2 cellular contexts compared by ENCODE assay signal in the genomic region with DNA sequence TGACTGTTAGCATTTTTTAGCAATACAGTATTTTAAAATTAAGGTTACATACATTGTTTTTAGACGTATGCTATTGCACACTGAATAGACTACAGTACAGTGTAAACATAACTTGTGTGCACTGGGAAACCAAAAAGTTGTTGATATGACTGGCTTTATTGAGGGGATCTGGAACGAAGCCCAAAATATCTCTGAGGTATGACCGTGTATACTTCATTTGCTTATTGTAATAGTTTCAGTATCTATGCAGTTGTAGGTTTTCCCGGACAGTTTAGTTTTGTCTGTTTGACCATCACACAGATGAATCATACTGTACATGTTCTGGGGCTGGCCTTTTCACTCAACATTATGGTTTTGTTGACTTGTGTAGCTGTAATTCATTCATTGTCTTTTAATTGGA.
TF ChIP-seq lines count a peak whose summit lies in the region.

No MANE protein-coding gene starts in this region.

TF ChIP-seq in SK-N-SH treated with all-trans-retinoic acid at 6 μM for 48 hours, 23 proteins besides CTCF, POLR2A, EP300 and RAD21 (continued from another document):
- TF ChIP-seq, protein P1, sequence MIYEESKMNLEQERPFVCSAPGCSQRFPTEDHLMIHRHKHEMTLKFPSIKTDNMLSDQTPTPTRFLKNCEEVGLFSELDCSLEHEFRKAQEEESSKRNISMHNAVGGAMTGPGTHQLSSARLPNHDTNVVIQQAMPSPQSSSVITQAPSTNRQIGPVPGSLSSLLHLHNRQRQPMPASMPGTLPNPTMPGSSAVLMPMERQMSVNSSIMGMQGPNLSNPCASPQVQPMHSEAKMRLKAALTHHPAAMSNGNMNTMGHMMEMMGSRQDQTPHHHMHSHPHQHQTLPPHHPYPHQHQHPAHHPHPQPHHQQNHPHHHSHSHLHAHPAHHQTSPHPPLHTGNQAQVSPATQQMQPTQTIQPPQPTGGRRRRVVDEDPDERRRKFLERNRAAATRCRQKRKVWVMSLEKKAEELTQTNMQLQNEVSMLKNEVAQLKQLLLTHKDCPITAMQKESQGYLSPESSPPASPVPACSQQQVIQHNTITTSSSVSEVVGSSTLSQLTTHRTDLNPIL (CRISPR knock-in tag; IDR thresholded peaks at IDR 0.05; ENCODE audit: low read depth): no peak
- TF ChIP-seq BACH2 (CRISPR knock-in tag; IDR thresholded peaks at IDR 0.05; ENCODE audit: borderline replicate concordance): no peak
- TF ChIP-seq, protein P2, sequence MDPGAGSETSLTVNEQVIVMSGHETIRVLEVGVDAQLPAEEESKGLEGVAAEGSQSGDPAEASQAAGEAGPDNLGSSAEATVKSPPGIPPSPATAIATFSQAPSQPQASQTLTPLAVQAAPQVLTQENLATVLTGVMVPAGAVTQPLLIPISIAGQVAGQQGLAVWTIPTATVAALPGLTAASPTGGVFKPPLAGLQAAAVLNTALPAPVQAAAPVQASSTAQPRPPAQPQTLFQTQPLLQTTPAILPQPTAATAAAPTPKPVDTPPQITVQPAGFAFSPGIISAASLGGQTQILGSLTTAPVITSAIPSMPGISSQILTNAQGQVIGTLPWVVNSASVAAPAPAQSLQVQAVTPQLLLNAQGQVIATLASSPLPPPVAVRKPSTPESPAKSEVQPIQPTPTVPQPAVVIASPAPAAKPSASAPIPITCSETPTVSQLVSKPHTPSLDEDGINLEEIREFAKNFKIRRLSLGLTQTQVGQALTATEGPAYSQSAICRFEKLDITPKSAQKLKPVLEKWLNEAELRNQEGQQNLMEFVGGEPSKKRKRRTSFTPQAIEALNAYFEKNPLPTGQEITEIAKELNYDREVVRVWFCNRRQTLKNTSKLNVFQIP (CRISPR knock-in tag; IDR thresholded peaks at IDR 0.05; ENCODE audit: borderline replicate concordance, low read depth): no peak
- no peak for TF ChIP-seq ISL1 (CRISPR knock-in tag; IDR thresholded peaks at IDR 0.05)
- TF ChIP-seq, protein P3, sequence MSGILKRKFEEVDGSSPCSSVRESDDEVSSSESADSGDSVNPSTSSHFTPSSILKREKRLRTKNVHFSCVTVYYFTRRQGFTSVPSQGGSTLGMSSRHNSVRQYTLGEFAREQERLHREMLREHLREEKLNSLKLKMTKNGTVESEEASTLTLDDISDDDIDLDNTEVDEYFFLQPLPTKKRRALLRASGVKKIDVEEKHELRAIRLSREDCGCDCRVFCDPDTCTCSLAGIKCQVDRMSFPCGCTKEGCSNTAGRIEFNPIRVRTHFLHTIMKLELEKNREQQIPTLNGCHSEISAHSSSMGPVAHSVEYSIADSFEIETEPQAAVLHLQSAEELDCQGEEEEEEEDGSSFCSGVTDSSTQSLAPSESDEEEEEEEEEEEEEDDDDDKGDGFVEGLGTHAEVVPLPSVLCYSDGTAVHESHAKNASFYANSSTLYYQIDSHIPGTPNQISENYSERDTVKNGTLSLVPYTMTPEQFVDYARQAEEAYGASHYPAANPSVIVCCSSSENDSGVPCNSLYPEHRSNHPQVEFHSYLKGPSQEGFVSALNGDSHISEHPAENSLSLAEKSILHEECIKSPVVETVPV (CRISPR knock-in tag; IDR thresholded peaks at IDR 0.05): no peak
- no peak for TF ChIP-seq ZFP30 (CRISPR knock-in tag; IDR thresholded peaks at IDR 0.05)
- no peak for TF ChIP-seq SNAI2 (CRISPR knock-in tag; IDR thresholded peaks at IDR 0.05)
- TF ChIP-seq ZNF70 (CRISPR knock-in tag; IDR thresholded peaks at IDR 0.05): no peak
- TF ChIP-seq OSR1 (CRISPR knock-in tag; IDR thresholded peaks at IDR 0.05): no peak
- no peak for TF ChIP-seq CSDC2 (CRISPR knock-in tag; IDR thresholded peaks at IDR 0.05)
- no peak for TF ChIP-seq GLIS3 (CRISPR knock-in tag; IDR thresholded peaks at IDR 0.05)

TF ChIP-seq in SK-N-SH, 30 proteins besides CTCF, POLR2A, EP300 and RAD21 (continued from another document):
- TF ChIP-seq, protein P4, sequence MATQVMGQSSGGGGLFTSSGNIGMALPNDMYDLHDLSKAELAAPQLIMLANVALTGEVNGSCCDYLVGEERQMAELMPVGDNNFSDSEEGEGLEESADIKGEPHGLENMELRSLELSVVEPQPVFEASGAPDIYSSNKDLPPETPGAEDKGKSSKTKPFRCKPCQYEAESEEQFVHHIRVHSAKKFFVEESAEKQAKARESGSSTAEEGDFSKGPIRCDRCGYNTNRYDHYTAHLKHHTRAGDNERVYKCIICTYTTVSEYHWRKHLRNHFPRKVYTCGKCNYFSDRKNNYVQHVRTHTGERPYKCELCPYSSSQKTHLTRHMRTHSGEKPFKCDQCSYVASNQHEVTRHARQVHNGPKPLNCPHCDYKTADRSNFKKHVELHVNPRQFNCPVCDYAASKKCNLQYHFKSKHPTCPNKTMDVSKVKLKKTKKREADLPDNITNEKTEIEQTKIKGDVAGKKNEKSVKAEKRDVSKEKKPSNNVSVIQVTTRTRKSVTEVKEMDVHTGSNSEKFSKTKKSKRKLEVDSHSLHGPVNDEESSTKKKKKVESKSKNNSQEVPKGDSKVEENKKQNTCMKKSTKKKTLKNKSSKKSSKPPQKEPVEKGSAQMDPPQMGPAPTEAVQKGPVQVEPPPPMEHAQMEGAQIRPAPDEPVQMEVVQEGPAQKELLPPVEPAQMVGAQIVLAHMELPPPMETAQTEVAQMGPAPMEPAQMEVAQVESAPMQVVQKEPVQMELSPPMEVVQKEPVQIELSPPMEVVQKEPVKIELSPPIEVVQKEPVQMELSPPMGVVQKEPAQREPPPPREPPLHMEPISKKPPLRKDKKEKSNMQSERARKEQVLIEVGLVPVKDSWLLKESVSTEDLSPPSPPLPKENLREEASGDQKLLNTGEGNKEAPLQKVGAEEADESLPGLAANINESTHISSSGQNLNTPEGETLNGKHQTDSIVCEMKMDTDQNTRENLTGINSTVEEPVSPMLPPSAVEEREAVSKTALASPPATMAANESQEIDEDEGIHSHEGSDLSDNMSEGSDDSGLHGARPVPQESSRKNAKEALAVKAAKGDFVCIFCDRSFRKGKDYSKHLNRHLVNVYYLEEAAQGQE (IDR thresholded peaks at IDR 0.05; ENCODE audit: low read depth, low read length): no peak
- TF ChIP-seq, protein P5, sequence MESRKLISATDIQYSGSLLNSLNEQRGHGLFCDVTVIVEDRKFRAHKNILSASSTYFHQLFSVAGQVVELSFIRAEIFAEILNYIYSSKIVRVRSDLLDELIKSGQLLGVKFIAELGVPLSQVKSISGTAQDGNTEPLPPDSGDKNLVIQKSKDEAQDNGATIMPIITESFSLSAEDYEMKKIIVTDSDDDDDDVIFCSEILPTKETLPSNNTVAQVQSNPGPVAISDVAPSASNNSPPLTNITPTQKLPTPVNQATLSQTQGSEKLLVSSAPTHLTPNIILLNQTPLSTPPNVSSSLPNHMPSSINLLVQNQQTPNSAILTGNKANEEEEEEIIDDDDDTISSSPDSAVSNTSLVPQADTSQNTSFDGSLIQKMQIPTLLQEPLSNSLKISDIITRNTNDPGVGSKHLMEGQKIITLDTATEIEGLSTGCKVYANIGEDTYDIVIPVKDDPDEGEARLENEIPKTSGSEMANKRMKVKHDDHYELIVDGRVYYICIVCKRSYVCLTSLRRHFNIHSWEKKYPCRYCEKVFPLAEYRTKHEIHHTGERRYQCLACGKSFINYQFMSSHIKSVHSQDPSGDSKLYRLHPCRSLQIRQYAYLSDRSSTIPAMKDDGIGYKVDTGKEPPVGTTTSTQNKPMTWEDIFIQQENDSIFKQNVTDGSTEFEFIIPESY (IDR thresholded peaks at IDR 0.05; ENCODE audit: borderline replicate concordance, low read depth): no peak
- TF ChIP-seq, protein P6, sequence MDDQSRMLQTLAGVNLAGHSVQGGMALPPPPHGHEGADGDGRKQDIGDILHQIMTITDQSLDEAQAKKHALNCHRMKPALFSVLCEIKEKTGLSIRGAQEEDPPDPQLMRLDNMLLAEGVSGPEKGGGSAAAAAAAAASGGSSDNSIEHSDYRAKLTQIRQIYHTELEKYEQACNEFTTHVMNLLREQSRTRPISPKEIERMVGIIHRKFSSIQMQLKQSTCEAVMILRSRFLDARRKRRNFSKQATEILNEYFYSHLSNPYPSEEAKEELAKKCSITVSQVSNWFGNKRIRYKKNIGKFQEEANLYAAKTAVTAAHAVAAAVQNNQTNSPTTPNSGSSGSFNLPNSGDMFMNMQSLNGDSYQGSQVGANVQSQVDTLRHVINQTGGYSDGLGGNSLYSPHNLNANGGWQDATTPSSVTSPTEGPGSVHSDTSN (IDR thresholded peaks at IDR 0.05): no peak
- TF ChIP-seq FOSL2 (IDR thresholded peaks at IDR 0.05; ENCODE audit: borderline replicate concordance, low read depth) (no peak), GATA2 (CRISPR knock-in tag; IDR thresholded peaks at IDR 0.05) (no peak), FOXJ3 (CRISPR knock-in tag; IDR thresholded peaks at IDR 0.05) (no peak), YY1 (IDR thresholded peaks at IDR 0.05; ENCODE audit: low read depth) (no peak), TAF1 (IDR thresholded peaks at IDR 0.05; ENCODE audit: borderline replicate concordance, low read depth, low read length) (no peak), POLR2AphosphoS5 (IDR thresholded peaks at IDR 0.05; ENCODE audit: low read depth, low read length) (no peak), ELF1 (IDR thresholded peaks at IDR 0.05) (no peak)
- TF ChIP-seq, protein P7, sequence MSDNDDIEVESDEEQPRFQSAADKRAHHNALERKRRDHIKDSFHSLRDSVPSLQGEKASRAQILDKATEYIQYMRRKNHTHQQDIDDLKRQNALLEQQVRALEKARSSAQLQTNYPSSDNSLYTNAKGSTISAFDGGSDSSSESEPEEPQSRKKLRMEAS (IDR thresholded peaks at IDR 0.05; ENCODE audit: low read depth): no peak
- TF ChIP-seq, protein P8, sequence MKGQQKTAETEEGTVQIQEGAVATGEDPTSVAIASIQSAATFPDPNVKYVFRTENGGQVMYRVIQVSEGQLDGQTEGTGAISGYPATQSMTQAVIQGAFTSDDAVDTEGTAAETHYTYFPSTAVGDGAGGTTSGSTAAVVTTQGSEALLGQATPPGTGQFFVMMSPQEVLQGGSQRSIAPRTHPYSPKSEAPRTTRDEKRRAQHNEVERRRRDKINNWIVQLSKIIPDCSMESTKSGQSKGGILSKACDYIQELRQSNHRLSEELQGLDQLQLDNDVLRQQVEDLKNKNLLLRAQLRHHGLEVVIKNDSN (IDR thresholded peaks at IDR 0.05; ENCODE audit: borderline replicate concordance, low read depth): no peak
